ENCODE assay signal across 29 cellular contexts in the genomic region with DNA sequence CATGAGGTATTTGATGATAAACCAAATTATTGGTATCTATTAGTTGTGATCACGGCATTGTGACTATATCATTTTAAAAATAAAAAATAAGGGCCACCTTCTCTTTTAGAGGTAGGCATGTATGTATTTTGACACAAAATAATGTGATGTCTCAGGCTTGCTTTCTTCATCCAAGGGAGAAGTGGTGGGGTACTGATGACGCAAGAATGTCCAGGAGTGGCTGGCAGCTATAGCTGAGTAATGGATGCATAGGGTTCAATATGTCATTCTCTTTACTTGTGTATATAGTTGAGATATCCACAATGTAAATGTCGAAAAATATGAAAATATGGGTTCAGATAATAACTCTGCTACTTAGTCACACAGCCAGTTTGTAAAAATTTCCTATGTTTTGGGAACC.
"Had no signal": no experiment of that assay in that cellular context is flagged by ENCODE, and none has a peak within 500 bp of the region (broad histone marks: within the 10 kb centered on the region; RNA-seq: fewer than 3 reads in every experiment).

No MANE protein-coding gene starts in this region.

- DNase-seq: activated CD4-positive, alpha-beta T cell treated with anti-CD3 and anti-CD28 coated beads, Interleukin-2, amount 10 ng/mL, durations not matched to agents 24 days and 14 days; activated CD4-positive, alpha-beta T cell treated with anti-CD3 and anti-CD28 coated beads, Interleukin-2, amount 50 U/mL, for 4 hours; activated CD8-positive, alpha-beta T cell treated with anti-CD3 and anti-CD28 coated beads for 36 hours; activated gamma-delta T cell; activated naive CD4-positive, alpha-beta T cell treated with Interleukin-2 at 50 U/mL for 16 hours; activated T-cell treated with anti-CD3 and anti-CD28 coated beads, Interleukin-2, amount 50 U/mL, for 1 hour; anterior cingulate cortex; caudate nucleus; cerebellar nuclear complex; cortex of kidney; MM.1S; NCI-H1092 treated with DMSO at 0.1 percent for 48 hours; NCI-H146; NCI-H187; NCI-H2029 treated with DMSO at 0.1 percent for 48 hours; NCI-H2107; NCI-H2171; NCI-H510A; NCI-H526; NCI-H748 treated with DMSO at 0.1 percent for 48 hours; NK-92 treated with Interleukin-12 subunit alpha and Interleukin-12 subunit beta, amount 100 ng/mL, for 24 hours; OCI-M1; SHP77; T1000 had no signal

- ATAC-seq: activated CD8-positive, alpha-beta T cell treated with anti-CD3 and anti-CD28 coated beads for 36 hours; activated naive CD4-positive, alpha-beta T cell treated with anti-CD3 and anti-CD28 coated beads, Interleukin-2, amount 50 U/mL, for 72 hours; Panc1; SK-N-SH treated with all-trans-retinoic acid at 6 μM for 48 hours had no signal

- FAIRE-seq: bronchial epithelial cell, TTC549 had no signal
